ENCODE assay signal across 33 cellular contexts in genomic region chr3:47098910-47099309, GRCh38.
"Had no signal": no experiment of that assay in that cellular context is flagged by ENCODE, and none has a peak within 500 bp of the region (broad histone marks: within the 10 kb centered on the region; RNA-seq: fewer than 3 reads in every experiment).

No MANE protein-coding gene starts in this region.

- H3K27me3 ChIP-seq: body of pancreas, colonic mucosa, esophagus squamous epithelium, gastroesophageal sphincter, hepatocyte, sigmoid colon, testis, transverse colon had no signal

- H3K4me1 Mint-ChIP-seq: activated naive CD8-positive, alpha-beta T cell treated with anti-CD3 and anti-CD28 coated beads, Interleukin-2, amount 50 U/mL, for 24 hours; neural crest cell had no signal

- H3K9me3 Mint-ChIP-seq: activated CD4-positive, alpha-beta memory T cell treated with anti-CD3 and anti-CD28 coated beads for 36 hours; activated CD4-positive, alpha-beta T cell treated with anti-CD3 and anti-CD28 coated beads, Interleukin-2, amount 10 ng/mL, durations not matched to agents 24 days and 14 days; activated naive CD4-positive, alpha-beta T cell treated with anti-CD3 and anti-CD28 coated beads, Interleukin-2, amount 50 U/mL, for 24 hours; activated naive CD8-positive, alpha-beta T cell treated with anti-CD3 and anti-CD28 coated beads, Interleukin-2, amount 50 U/mL, for 24 hours; activated T-helper 2 cell treated with anti-CD3 and anti-CD28 coated beads, Interferon-gamma antibody, Interleukin-2, Interleukin-4, amounts not matched to agents 10 μg/mL and 5 μg/mL and 100 μg/mL, durations not matched to agents 14 hours and 24 hours and 36 hours; naive thymus-derived CD4-positive, alpha-beta T cell; neural crest cell had no signal

- H3K4me3 Mint-ChIP-seq: activated CD4-positive, alpha-beta memory T cell treated with anti-CD3 and anti-CD28 coated beads for 36 hours; activated CD4-positive, alpha-beta T cell treated with anti-CD3 and anti-CD28 coated beads, Interleukin-2, amount 10 ng/mL, durations not matched to agents 24 days and 14 days; activated naive CD4-positive, alpha-beta T cell treated with anti-CD3 and anti-CD28 coated beads, Interleukin-2, amount 50 U/mL, for 24 hours; activated naive CD8-positive, alpha-beta T cell treated with anti-CD3 and anti-CD28 coated beads, Interleukin-2, amount 50 U/mL, for 24 hours; naive thymus-derived CD4-positive, alpha-beta T cell; neural crest cell had no signal

- ATAC-seq: activated naive CD8-positive, alpha-beta T cell treated with anti-CD3 and anti-CD28 coated beads, Interleukin-2, amount 50 U/mL, for 24 hours; body of pancreas; gastroesophageal sphincter; left cardiac atrium; naive thymus-derived CD4-positive, alpha-beta T cell had no signal

- H3K4me1 ChIP-seq: body of pancreas, colonic mucosa, esophagus squamous epithelium, gastroesophageal sphincter, psoas muscle, testis had no signal

- DNase-seq: activated CD4-positive, alpha-beta memory T cell treated with anti-CD3 and anti-CD28 coated beads for 36 hours; activated CD4-positive, alpha-beta T cell treated with anti-CD3 and anti-CD28 coated beads, Interleukin-2, amount 10 ng/mL, durations not matched to agents 24 days and 14 days; activated CD4-positive, CD25-positive, alpha-beta regulatory T cell treated with anti-CD3 and anti-CD28 coated beads, Interleukin-2, amount 50 U/mL, for 72 hours; activated CD8-positive, alpha-beta memory T cell treated with anti-CD3 and anti-CD28 coated beads, Interleukin-2, amount 50 U/mL, for 48 hours; activated naive CD8-positive, alpha-beta T cell treated with anti-CD3 and anti-CD28 coated beads, Interleukin-2, amount 50 U/mL, for 24 hours; activated T-cell treated with anti-CD3 and anti-CD28 coated beads, Interleukin-2, amount 50 U/mL, for 48 hours; anterior cingulate cortex; body of pancreas; colonic mucosa; effector CD8-positive, alpha-beta T cell; esophagus squamous epithelium; left cardiac atrium; midbrain; naive thymus-derived CD4-positive, alpha-beta T cell; nucleus accumbens; psoas muscle; sigmoid colon; stimulated activated CD4-positive, alpha-beta T cell treated with anti-CD3 and anti-CD28 coated beads, Interleukin-15, amount 100 ng/mL, for 24 hours; stimulated activated CD4-positive, alpha-beta T cell treated with anti-CD3 and anti-CD28 coated beads, Interleukin-2, amount 100 ng/mL, for 24 hours; stimulated activated naive CD4-positive, alpha-beta T cell treated with Interleukin-2 at 50 U/mL for 16 hours; T-helper 2 cell; testis; transverse colon had no signal

- H3K9ac ChIP-seq: parathyroid adenoma had no signal

- H3K4me2 ChIP-seq: hepatocyte had no signal

- H3K27ac ChIP-seq: body of pancreas, colonic mucosa, epithelial cell of prostate, esophagus squamous epithelium, gastroesophageal sphincter, hepatocyte, parathyroid adenoma, psoas muscle, sigmoid colon, testis, transverse colon had no signal

- H3K27me3 Mint-ChIP-seq: activated CD4-positive, alpha-beta memory T cell treated with anti-CD3 and anti-CD28 coated beads for 36 hours; activated CD4-positive, alpha-beta T cell treated with anti-CD3 and anti-CD28 coated beads, Interleukin-2, amount 10 ng/mL, durations not matched to agents 24 days and 14 days; activated naive CD4-positive, alpha-beta T cell treated with anti-CD3 and anti-CD28 coated beads, Interleukin-2, amount 50 U/mL, for 24 hours; activated naive CD8-positive, alpha-beta T cell treated with anti-CD3 and anti-CD28 coated beads, Interleukin-2, amount 50 U/mL, for 24 hours; naive thymus-derived CD4-positive, alpha-beta T cell had no signal

- H3K27ac Mint-ChIP-seq: activated CD4-positive, alpha-beta memory T cell treated with anti-CD3 and anti-CD28 coated beads for 36 hours; activated CD4-positive, alpha-beta T cell treated with anti-CD3 and anti-CD28 coated beads, Interleukin-2, amount 10 ng/mL, durations not matched to agents 24 days and 14 days; activated naive CD4-positive, alpha-beta T cell treated with anti-CD3 and anti-CD28 coated beads, Interleukin-2, amount 50 U/mL, for 24 hours; activated naive CD8-positive, alpha-beta T cell treated with anti-CD3 and anti-CD28 coated beads, Interleukin-2, amount 50 U/mL, for 24 hours; activated T-helper 2 cell treated with anti-CD3 and anti-CD28 coated beads, Interferon-gamma antibody, Interleukin-2, Interleukin-4, amounts not matched to agents 10 μg/mL and 5 μg/mL and 100 μg/mL, durations not matched to agents 14 hours and 24 hours and 36 hours had no signal

- H3K9me3 ChIP-seq: body of pancreas, colonic mucosa, esophagus squamous epithelium, gastroesophageal sphincter, psoas muscle, sigmoid colon, testis, transverse colon had no signal

- H3K4me3 ChIP-seq: body of pancreas, colonic mucosa, esophagus squamous epithelium, gastroesophageal sphincter, hepatocyte, psoas muscle, sigmoid colon, testis, transverse colon had no signal

- FAIRE-seq: endometrium, keratinocyte, urothelium cell line had no signal

- H2AFZ ChIP-seq: hepatocyte, parathyroid adenoma had no signal
